8 cellular contexts compared by ENCODE assay signal in genomic region chr14:67240168-67240932, GRCh38. TPM values are rescaled to one million over a fixed set of nuclear protein-coding genes. Genes with fewer than 3 reads are reported as not detected.
DNase-seq lines count a peak whose midpoint lies in the region; ATAC-seq and TF ChIP-seq lines count a peak whose summit lies in the region.

No MANE protein-coding gene starts in this region.

- ATAC-seq in GM19372 (IDR thresholded peaks at IDR 0.05; ENCODE audit: low read depth, unreplicated experiment), result peak; percentile 4
- ATAC-seq in GM21619 (IDR thresholded peaks at IDR 0.05; ENCODE audit: unreplicated experiment), result no peak

- DNase-seq in HT1080 (ENCODE audit: low read depth), result peak; percentile 67
- no peak for DNase-seq in T-helper 2 cell treated with Interferon-gamma antibody and Interleukin-4, amounts not matched to agents 5 μg/mL and 100 μg/mL, for 36 hours (ENCODE audit: low spot score)
- DNase-seq in chondrocyte (ENCODE audit: low spot score), result no peak
- peak; percentile 49 for DNase-seq in kidney glomerular epithelial cell (lab: John Stamatoyannopoulos, UW)
- DNase-seq in stimulated activated CD4-positive, alpha-beta T cell treated with anti-CD3 and anti-CD28 coated beads, Interleukin-1b, Interleukin-23, amount 100 ng/mL, for 48 hours, result peak; percentile 30

- peaks cover 26% of the 10 kb centered on the region for H3K27me3 Mint-ChIP-seq in T-helper 2 cell treated with Interferon-gamma antibody and Interleukin-4, amounts not matched to agents 5 μg/mL and 100 μg/mL, for 36 hours (ENCODE audit: low read depth)
- H3K27me3 Mint-ChIP-seq in chondrocyte (ENCODE audit: low read depth), result no peaks in the 10 kb centered on the region

- H3K9ac ChIP-seq in BLaER1, result peak overlapping the region; percentile 87

- H3K27ac ChIP-seq in BLaER1, result peak overlapping the region; percentile 37; the same call in 1 of the 2 replicates

- H3K27me3 ChIP-seq in BLaER1, result no peaks in the 10 kb centered on the region

- H3K9me3 ChIP-seq in BLaER1, result no peaks in the 10 kb centered on the region

- peaks cover 31% of the 10 kb centered on the region for H4K20me1 ChIP-seq in BLaER1

- peak overlapping the region; percentile 89 for H3K4me3 Mint-ChIP-seq in T-helper 2 cell treated with Interferon-gamma antibody and Interleukin-4, amounts not matched to agents 5 μg/mL and 100 μg/mL, for 36 hours
- H3K4me3 Mint-ChIP-seq in chondrocyte (ENCODE audit: unreplicated experiment), result peak overlapping the region; percentile 83

- H3K4me1 ChIP-seq in BLaER1, result peaks cover 17% of the 10 kb centered on the region

- TF ChIP-seq CTCF in chondrocyte (IDR thresholded peaks at IDR 0.05), result no peak

- H3K4me1 Mint-ChIP-seq in T-helper 2 cell treated with Interferon-gamma antibody and Interleukin-4, amounts not matched to agents 5 μg/mL and 100 μg/mL, for 36 hours (ENCODE audit: low read depth), result peaks cover 19% of the 10 kb centered on the region
- peaks cover 25% of the 10 kb centered on the region for H3K4me1 Mint-ChIP-seq in chondrocyte (ENCODE audit: low read depth)

- peak overlapping the region; percentile 94 for H3K4me3 ChIP-seq in BLaER1

- no peaks in the 10 kb centered on the region for H3K9me3 Mint-ChIP-seq in T-helper 2 cell treated with Interferon-gamma antibody and Interleukin-4, amounts not matched to agents 5 μg/mL and 100 μg/mL, for 36 hours
- H3K9me3 Mint-ChIP-seq in chondrocyte (ENCODE audit: low read depth), result no peaks in the 10 kb centered on the region

- H3K27ac Mint-ChIP-seq in T-helper 2 cell treated with Interferon-gamma antibody and Interleukin-4, amounts not matched to agents 5 μg/mL and 100 μg/mL, for 36 hours, result no peak overlapping the region
- H3K27ac Mint-ChIP-seq in chondrocyte (ENCODE audit: unreplicated experiment), result peak overlapping the region; percentile 98

- H3K4me2 ChIP-seq in BLaER1, result peak overlapping the region; percentile 97

- H3K36me3 Mint-ChIP-seq in T-helper 2 cell treated with Interferon-gamma antibody and Interleukin-4, amounts not matched to agents 5 μg/mL and 100 μg/mL, for 36 hours (ENCODE audit: low read depth), result no peaks in the 10 kb centered on the region
- no peaks in the 10 kb centered on the region for H3K36me3 Mint-ChIP-seq in chondrocyte (ENCODE audit: low read depth)

- H3K36me3 ChIP-seq in BLaER1, result no peaks in the 10 kb centered on the region

RNA-seq across cellular contexts. Expression of gene PALS1, which starts 0.9 kb away (rescaled TPM):
- total RNA-seq in HT1080 (2014; rRNA removed; shearing (Covaris generic)), result 24.4 and 26.2 TPM in 2 replicates
- polyA plus RNA-seq in HT1080 (2015; cell fraction: cytosol; rRNA removed), result 21.4 and 29.8 TPM in 2 replicates
- polyA plus RNA-seq in HT1080 (2015; cell fraction: nucleus; rRNA removed), result 33.5 and 37.1 TPM in 2 replicates
- 12.5 to 14.5 TPM (median 14.3 TPM) in 3 replicates for total RNA-seq in chondrocyte

RNA-seq across cellular contexts. Expression of gene GARIN2, which starts 51.1 kb away (rescaled TPM):
- not detected in 2 replicates for total RNA-seq in HT1080 (2014; rRNA removed; shearing (Covaris generic))
- polyA plus RNA-seq in HT1080 (2015; cell fraction: cytosol; rRNA removed), result 0.23 TPM in 1 of 2 replicates, not detected in the other
- polyA plus RNA-seq in HT1080 (2015; cell fraction: nucleus; rRNA removed), result 0.29 TPM in 1 of 2 replicates, not detected in the other
- total RNA-seq in chondrocyte, result not detected in 3 replicates

Comparison
In these comparisons a context has a peak if more than half of its experiments do, and no peak if none do; other contexts are left out.
1. DNase-seq: peak in HT1080 (single experiment), kidney glomerular epithelial cell (single experiment) and stimulated activated CD4-positive, alpha-beta T cell treated with anti-CD3 and anti-CD28 coated beads, Interleukin-1b, Interleukin-23, amount 100 ng/mL, for 48 hours (single experiment); none in T-helper 2 cell treated with Interferon-gamma antibody and Interleukin-4, amounts not matched to agents 5 μg/mL and 100 μg/mL, for 36 hours (single experiment) and chondrocyte (single experiment).